12 cellular contexts compared by ENCODE assay signal in genomic region chrX:155382529-155382967, GRCh38. TPM values are rescaled to one million over a fixed set of nuclear protein-coding genes. Genes with fewer than 3 reads are reported as not detected.
A peak's percentile ranks its signal among the peaks of the same experiment; 100 is the strongest.
DNase-seq lines count a peak whose midpoint lies in the region; ATAC-seq, FAIRE-seq and TF ChIP-seq lines count a peak whose summit lies in the region.
"Not testable (repeated sequence)": the region's sequence is repeated elsewhere in the genome, so short reads cannot be mapped to it uniquely, and the experiment has no call there.
"Had no signal": no experiment of that assay in that cellular context is flagged by ENCODE, and none has a peak within 500 bp of the region (broad histone marks: within the 10 kb centered on the region; RNA-seq: fewer than 3 reads in every experiment).

No MANE protein-coding gene starts in this region.

- H3K4me3 Mint-ChIP-seq in activated T-helper 17 cell treated with anti-CD3 and anti-CD28 coated beads, Interleukin-2, amount 50 U/mL, for 72 hours, result not testable (repeated sequence)

- H3K4me1 ChIP-seq in HepG2 (ENCODE audit: insufficient read depth, low read length); upper lobe of left lung: not testable (repeated sequence)

- not testable (repeated sequence) for H2AFZ ChIP-seq in HepG2 (ENCODE audit: low read length)

- TF ChIP-seq CTCF in HepG2 (CRISPR knock-in tag; IDR thresholded peaks at IDR 0.05); upper lobe of left lung (IDR thresholded peaks at IDR 0.05): not testable (repeated sequence)

- H3K9me3 ChIP-seq in HepG2 (ENCODE audit: low read length); upper lobe of left lung: not testable (repeated sequence)

- not testable (repeated sequence) for H3K27ac Mint-ChIP-seq in activated T-helper 17 cell treated with anti-CD3 and anti-CD28 coated beads, Interleukin-2, amount 50 U/mL, for 72 hours

- not testable (repeated sequence) for BruUV-seq in HepG2 (replicated peaks; lab: Mats Ljungman, UMichigan)

- not testable (repeated sequence) for H3K9ac ChIP-seq in HepG2 (ENCODE audit: insufficient read depth, low read depth, low read length)

- CTCF ChIA-PET in HepG2 (lab: Yijun Ruan, JAX; ENCODE audit: low intra/inter-chr PET ratio, low total read pairs), result not testable (repeated sequence)

- not testable (repeated sequence) for TF ChIP-seq POLR2A in HepG2 (IDR thresholded peaks at IDR 0.05; ENCODE audit: insufficient read depth in 1 of 2, low read depth in 2 of 2, low read length in 2 of 2); upper lobe of left lung (IDR thresholded peaks at IDR 0.05)

- ATAC-seq in GM18868 (IDR thresholded peaks at IDR 0.05; ENCODE audit: unreplicated experiment) (peak; percentile 39), GM21367 (IDR thresholded peaks at IDR 0.05; ENCODE audit: unreplicated experiment) (peak; percentile 40), HG02623 (IDR thresholded peaks at IDR 0.05; ENCODE audit: unreplicated experiment) (peak; percentile 40), HG03066 (IDR thresholded peaks at IDR 0.05; ENCODE audit: low read depth, unreplicated experiment) (peak; percentile 46), HG03521 (IDR thresholded peaks at IDR 0.05; ENCODE audit: unreplicated experiment) (peak; percentile 39), HepG2 (peak; percentile 68), upper lobe of left lung (ENCODE audit: low FRiP score in 2 of 2) (peak; percentile 16 to 75)
- peak; percentile 45 for ATAC-seq in activated T-helper 17 cell treated with anti-CD3 and anti-CD28 coated beads, Interleukin-2, amount 50 U/mL, for 72 hours (replicated peaks)

- H3K4me1 Mint-ChIP-seq in activated T-helper 17 cell treated with anti-CD3 and anti-CD28 coated beads, Interleukin-2, amount 50 U/mL, for 72 hours, result not testable (repeated sequence)

- WGBS in HepG2 (ENCODE audit: low lambda C conversion rate), result no CpG with 5 or more reads among the region's 64 CpGs
- no CpG with 5 or more reads among the region's 64 CpGs for WGBS in upper lobe of left lung, 2 donors

- H3K36me3 Mint-ChIP-seq in activated T-helper 17 cell treated with anti-CD3 and anti-CD28 coated beads, Interleukin-2, amount 50 U/mL, for 72 hours (ENCODE audit: low read depth), result not testable (repeated sequence)

- not testable (repeated sequence) for H3K4me3 ChIP-seq in HepG2 (replicated peaks in 1 of 3; ENCODE audit: insufficient read depth in 1 of 3, low read depth in 2 of 3, low read length in 3 of 3); upper lobe of left lung

- in situ Hi-C loops in HepG2 (cut with HindIII; ENCODE audit: extremely low pct_ligation_motif_present, low pct_unique_long_range_greater_than_20kb), result not testable (repeated sequence)

- not testable (repeated sequence) for H3K36me3 ChIP-seq in HepG2 (replicated peaks in 1 of 2; ENCODE audit: control insufficient read depth in 1 of 2, insufficient read depth in 2 of 2, low read length in 2 of 2); upper lobe of left lung

- not testable (repeated sequence) for H3K27me3 Mint-ChIP-seq in activated T-helper 17 cell treated with anti-CD3 and anti-CD28 coated beads, Interleukin-2, amount 50 U/mL, for 72 hours

- intact Hi-C loops in HepG2 (cut with micrococcal nuclease; ENCODE audit: unreplicated experiment), result not testable (repeated sequence)

- not testable (repeated sequence) for H3K27me3 ChIP-seq in HepG2 (ENCODE audit: control insufficient read depth in 1 of 2, insufficient read depth in 2 of 2, low read length in 2 of 2); upper lobe of left lung

- not testable (repeated sequence) for TF ChIP-seq RAD21 in HepG2 (CRISPR knock-in tag; IDR thresholded peaks at IDR 0.05)

- not testable (repeated sequence) for H3K79me2 ChIP-seq in HepG2 (ENCODE audit: insufficient read depth, low read length)

- H3K4me2 ChIP-seq in HepG2 (ENCODE audit: low read depth, low read length), result not testable (repeated sequence)

- not testable (repeated sequence) for FAIRE-seq in HepG2 (lab: Jason Lieb, UNC)

- not testable (repeated sequence) for H3K27ac ChIP-seq in HepG2 (ENCODE audit: extremely low read length, insufficient read depth, low read length); upper lobe of left lung

- H3K9me3 Mint-ChIP-seq in activated T-helper 17 cell treated with anti-CD3 and anti-CD28 coated beads, Interleukin-2, amount 50 U/mL, for 72 hours, result not testable (repeated sequence)

- not testable (repeated sequence) for TF ChIP-seq EP300 in HepG2 (IDR thresholded peaks at IDR 0.05; ENCODE audit: low read depth in 2 of 2, low read length in 2 of 2); HepG2 (CRISPR knock-in tag; IDR thresholded peaks at IDR 0.05; ENCODE audit: borderline replicate concordance); upper lobe of left lung (IDR thresholded peaks at IDR 0.05)

- H4K20me1 ChIP-seq in HepG2 (ENCODE audit: insufficient read depth, low read length), result not testable (repeated sequence)

- not testable (repeated sequence) for DNase-seq in HepG2 (ENCODE audit: low spot score); upper lobe of left lung

- POLR2A ChIA-PET in HepG2 (lab: Yijun Ruan, JAX), result not testable (repeated sequence)

RNA-seq across cellular contexts. Expression of gene F8A2, which starts 0.7 kb away (rescaled TPM):
- total RNA-seq in activated T-helper 17 cell treated with anti-CD3 and anti-CD28 coated beads, Interleukin-2, amount 50 U/mL, for 72 hours, result not detected
- total RNA-seq in HepG2 (2016; rRNA removed; fragmentation: Illumina TruSeq; extraction: Trizol), result not detected in 2 replicates
- not detected in 2 replicates for total RNA-seq in HepG2 (2016; cell fraction: cytosol; rRNA removed; fragmentation: Illumina TruSeq; extraction: Trizol; ENCODE audit: low read depth)
- not detected in 2 replicates for total RNA-seq in HepG2 (2016; cell fraction: insoluble cytoplasmic fraction; rRNA removed; fragmentation: Illumina TruSeq; extraction: Trizol)
- not detected in 2 replicates for total RNA-seq in HepG2 (2016; cell fraction: membrane; rRNA removed; fragmentation: Illumina TruSeq; extraction: Trizol)
- not detected in 2 replicates for total RNA-seq in HepG2 (2016; cell fraction: nucleus; rRNA removed; fragmentation: Illumina TruSeq; extraction: Trizol)
- polyA plus RNA-seq in HepG2 (2011; rRNA removed), result not detected in 2 replicates
- not detected in 2 replicates for polyA plus RNA-seq in HepG2 (2011; cell fraction: cytosol; rRNA removed)
- not detected in 2 replicates for polyA plus RNA-seq in HepG2 (2011; cell fraction: nucleus; rRNA removed)
- not detected in 2 replicates for polyA plus RNA-seq in HepG2 (2012)
- not detected in 2 replicates for polyA plus RNA-seq in HepG2 (2016; cell fraction: cytosol; fragmentation: Illumina TruSeq; extraction: Trizol; ENCODE audit: low read depth)
- polyA plus RNA-seq in HepG2 (2016; cell fraction: insoluble cytoplasmic fraction; fragmentation: Illumina TruSeq; extraction: Trizol; ENCODE audit: low read depth), result not detected in 2 replicates
- not detected in 2 replicates for polyA plus RNA-seq in HepG2 (2016; cell fraction: membrane; fragmentation: Illumina TruSeq; extraction: Trizol; ENCODE audit: low read depth)
- polyA plus RNA-seq in HepG2 (2016; cell fraction: nucleus; fragmentation: Illumina TruSeq; extraction: Trizol; ENCODE audit: insufficient read depth, low read depth), result not detected in 2 replicates
- polyA minus RNA-seq in HepG2 (2011; rRNA and poly(A)+ RNA removed; ENCODE audit: low replicate concordance), result not detected in 2 replicates
- polyA minus RNA-seq in HepG2 (2011; cell fraction: cytosol; rRNA and poly(A)+ RNA removed), result not detected in 2 replicates
- not detected in 2 replicates for polyA minus RNA-seq in HepG2 (2011; cell fraction: nucleus; rRNA and poly(A)+ RNA removed)
- 1 to 10 TPM in 2 of 6 donors, not detected in 4; 2.5 to 9.4 TPM for total RNA-seq in upper lobe of left lung
- total RNA-seq: left ventricle myocardium inferior, pulmonary artery endothelial cell, SK-MEL-5 had no signal
- polyA plus RNA-seq: adipose tissue had no signal

RNA-seq across cellular contexts. Expression of gene CLIC2, which starts 48.1 kb away (rescaled TPM):
- total RNA-seq in activated T-helper 17 cell treated with anti-CD3 and anti-CD28 coated beads, Interleukin-2, amount 50 U/mL, for 72 hours, result under 1 TPM in 1 of 2 donors, not detected in 1; 0.74 TPM
- total RNA-seq in HepG2 (2016; rRNA removed; fragmentation: Illumina TruSeq; extraction: Trizol), result 0.24 and 0.28 TPM in 2 replicates
- total RNA-seq in HepG2 (2016; cell fraction: cytosol; rRNA removed; fragmentation: Illumina TruSeq; extraction: Trizol; ENCODE audit: low read depth), result 0.35 and 1.0 TPM in 2 replicates
- 0.56 TPM in 1 of 2 replicates, not detected in the other for total RNA-seq in HepG2 (2016; cell fraction: insoluble cytoplasmic fraction; rRNA removed; fragmentation: Illumina TruSeq; extraction: Trizol)
- total RNA-seq in HepG2 (2016; cell fraction: membrane; rRNA removed; fragmentation: Illumina TruSeq; extraction: Trizol), result 0.10 and 0.12 TPM in 2 replicates
- 0.28 and 0.63 TPM in 2 replicates for total RNA-seq in HepG2 (2016; cell fraction: nucleus; rRNA removed; fragmentation: Illumina TruSeq; extraction: Trizol)
- 0.18 and 0.25 TPM in 2 replicates for polyA plus RNA-seq in HepG2 (2011; rRNA removed)
- polyA plus RNA-seq in HepG2 (2011; cell fraction: cytosol; rRNA removed), result 0.01 and 0.03 TPM in 2 replicates
- polyA plus RNA-seq in HepG2 (2011; cell fraction: nucleus; rRNA removed), result 0.26 and 0.29 TPM in 2 replicates
- 0.35 TPM in 1 of 2 replicates, not detected in the other for polyA plus RNA-seq in HepG2 (2012)
- 0.09 and 0.11 TPM in 2 replicates for polyA plus RNA-seq in HepG2 (2016; cell fraction: cytosol; fragmentation: Illumina TruSeq; extraction: Trizol; ENCODE audit: low read depth)
- 0.11 and 0.21 TPM in 2 replicates for polyA plus RNA-seq in HepG2 (2016; cell fraction: insoluble cytoplasmic fraction; fragmentation: Illumina TruSeq; extraction: Trizol; ENCODE audit: low read depth)
- 0.13 TPM in 1 of 2 replicates, not detected in the other for polyA plus RNA-seq in HepG2 (2016; cell fraction: membrane; fragmentation: Illumina TruSeq; extraction: Trizol; ENCODE audit: low read depth)
- 0.28 and 0.63 TPM in 2 replicates for polyA plus RNA-seq in HepG2 (2016; cell fraction: nucleus; fragmentation: Illumina TruSeq; extraction: Trizol; ENCODE audit: insufficient read depth, low read depth)
- polyA minus RNA-seq in HepG2 (2011; rRNA and poly(A)+ RNA removed; ENCODE audit: low replicate concordance), result 0.09 TPM in 1 of 2 replicates, not detected in the other
- not detected in 2 replicates for polyA minus RNA-seq in HepG2 (2011; cell fraction: cytosol; rRNA and poly(A)+ RNA removed)
- polyA minus RNA-seq in HepG2 (2011; cell fraction: nucleus; rRNA and poly(A)+ RNA removed), result 0.39 and 1.4 TPM in 2 replicates
- 10 to 100 TPM; 16.8 to 75.2 (median 45.1) TPM for total RNA-seq in upper lobe of left lung

Comparison
In these comparisons a context has a peak if more than half of its experiments do, and no peak if none do; other contexts are left out.
1. RNA of gene CLIC2, which starts 48.1 kb away (total RNA-seq): 16.8 to 75.2 TPM in upper lobe of left lung; 0.74 TPM in activated T-helper 17 cell treated with anti-CD3 and anti-CD28 coated beads, Interleukin-2, amount 50 U/mL, for 72 hours and 0.10 to 1.0 TPM in HepG2; every median in the first group is over 4 times any median in the second.
2. Peak in every context shown above with its lines, with median percentiles within 50 percentile points of each other: ATAC-seq.